In the genomic region with DNA sequence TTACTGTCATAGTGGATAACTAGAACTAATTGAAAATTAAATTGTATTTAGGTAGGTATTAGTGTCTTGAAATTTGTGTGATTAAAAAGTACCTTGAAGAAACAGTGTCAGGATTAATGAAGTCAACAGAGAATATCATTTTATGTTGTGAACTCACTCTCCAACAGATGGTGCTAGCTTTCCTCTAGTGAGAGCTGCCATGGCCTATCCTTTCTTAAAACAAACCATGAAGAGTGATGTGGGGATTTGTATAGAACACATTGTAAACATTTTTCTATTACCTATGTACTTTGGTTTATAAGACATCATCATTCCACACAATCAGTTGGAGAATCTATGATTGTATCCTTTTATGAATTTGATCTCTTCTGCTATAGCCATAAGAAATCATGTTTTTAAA, we compare ENCODE assay signal across 8 cellular contexts. TPM values are rescaled to one million over a fixed set of nuclear protein-coding genes. Genes with fewer than 3 reads are reported as not detected.
A peak's percentile ranks its signal among the peaks of the same experiment; 100 is the strongest.
DNase-seq lines count a peak whose midpoint lies in the region; ATAC-seq, FAIRE-seq and TF ChIP-seq lines count a peak whose summit lies in the region.

No MANE protein-coding gene starts in this region.

- H2AFZ ChIP-seq in PC-9 (no peak overlapping the region), endothelial cell of umbilical vein (ENCODE audit: low read depth, low read length) (no peak overlapping the region), neural progenitor cell (replicated peaks) (no peak overlapping the region)

- intact Hi-C loops in PC-9 (cut with micrococcal nuclease; ENCODE audit: unreplicated experiment): loop anchor here (1.0 to 2.0 kb wide), 3 partner anchors 120 to 247 kb away; no protein-coding TSS in a partner anchor
- intact Hi-C loops in endothelial cell of umbilical vein (cut with micrococcal nuclease): loop anchor here (1.0 to 2.0 kb wide), 4 partner anchors 42 to 246 kb away; a partner anchor contains a TSS

- H3K9ac ChIP-seq in endothelial cell of umbilical vein (replicated peaks; ENCODE audit: extremely low read depth, insufficient read depth, low read length): no peak overlapping the region
- H3K9ac ChIP-seq in neural progenitor cell: no peak overlapping the region

- FAIRE-seq in endothelial cell of umbilical vein (lab: Jason Lieb, UNC): peak; percentile 53

- H3K9me1 ChIP-seq in endothelial cell of umbilical vein (replicated peaks; ENCODE audit: control insufficient read depth, extremely low read depth, insufficient read depth, low read length): no peaks in the 10 kb centered on the region

- H3K4me1 Mint-ChIP-seq in activated naive CD8-positive, alpha-beta T cell treated with anti-CD3 and anti-CD28 coated beads, Interleukin-2, amount 10 ng/mL, durations not matched to agents 7 days and 5 days: peaks cover 4% of the 10 kb centered on the region
- no peaks in the 10 kb centered on the region for H3K4me1 Mint-ChIP-seq in activated naive CD8-positive, alpha-beta T cell treated with anti-CD3 and anti-CD28 coated beads for 36 hours
- peaks cover 10% of the 10 kb centered on the region for H3K4me1 Mint-ChIP-seq in neural progenitor cell

- H3K9me3 ChIP-seq in PC-9 (ENCODE audit: insufficient read depth, low read depth): no peaks in the 10 kb centered on the region
- no peaks in the 10 kb centered on the region for H3K9me3 ChIP-seq in endothelial cell of umbilical vein (replicated peaks; ENCODE audit: control insufficient read depth, insufficient read depth, low read length)
- no peaks in the 10 kb centered on the region for H3K9me3 ChIP-seq in neural progenitor cell (ENCODE audit: low read depth)

- no peaks in the 10 kb centered on the region for H3K36me3 Mint-ChIP-seq in activated naive CD8-positive, alpha-beta T cell treated with anti-CD3 and anti-CD28 coated beads, Interleukin-2, amount 10 ng/mL, durations not matched to agents 7 days and 5 days
- H3K36me3 Mint-ChIP-seq in activated naive CD8-positive, alpha-beta T cell treated with anti-CD3 and anti-CD28 coated beads for 36 hours: no peaks in the 10 kb centered on the region
- peaks cover 6% of the 10 kb centered on the region for H3K36me3 Mint-ChIP-seq in neural progenitor cell

- dilution Hi-C loops in endothelial cell of umbilical vein (cut with MboI; ENCODE audit: extremely low pct_ligation_motif_present, low sequenced_read_pairs): no loop called here

- ATAC-seq in activated naive CD8-positive, alpha-beta T cell treated with anti-CD3 and anti-CD28 coated beads, Interleukin-2, amount 10 ng/mL, durations not matched to agents 7 days and 5 days (ENCODE audit: low read depth): peak; percentile 53
- ATAC-seq in HG03108 (IDR thresholded peaks at IDR 0.05; ENCODE audit: unreplicated experiment): peak; percentile 49
- no peak for ATAC-seq in GM18907 (IDR thresholded peaks at IDR 0.05; ENCODE audit: unreplicated experiment)

- H3K27ac ChIP-seq in PC-9: no peak overlapping the region
- no peak overlapping the region for H3K27ac ChIP-seq in endothelial cell of umbilical vein (ENCODE audit: insufficient read depth, low read depth, low read length)
- H3K27ac ChIP-seq in neural progenitor cell: no peak overlapping the region

- POLR2A ChIA-PET in activated naive CD8-positive, alpha-beta T cell treated with anti-CD3 and anti-CD28 coated beads, Interleukin-2, amount 10 ng/mL, durations not matched to agents 7 days and 5 days (lab: Charles Lee): no interaction called here
- POLR2A ChIA-PET in PC-9 (lab: Charles Lee; ENCODE audit: unreplicated experiment) (no interaction called here), endothelial cell of umbilical vein (lab: Charles Lee) (no interaction called here)

- H3K4me2 ChIP-seq in PC-9: no peak overlapping the region
- H3K4me2 ChIP-seq in endothelial cell of umbilical vein (ENCODE audit: insufficient read depth, low read length): no peak overlapping the region
- H3K4me2 ChIP-seq in neural progenitor cell: no peak overlapping the region

- H3K4me1 ChIP-seq in PC-9 (replicated peaks; ENCODE audit: insufficient read depth) (no peaks in the 10 kb centered on the region), endothelial cell of umbilical vein (ENCODE audit: control insufficient read depth, extremely low read depth, insufficient read depth, low read length) (peaks cover 2% of the 10 kb centered on the region), neural progenitor cell (no peaks in the 10 kb centered on the region)

- no peak overlapping the region for H3K4me3 Mint-ChIP-seq in activated naive CD8-positive, alpha-beta T cell treated with anti-CD3 and anti-CD28 coated beads, Interleukin-2, amount 10 ng/mL, durations not matched to agents 7 days and 5 days
- H3K4me3 Mint-ChIP-seq in activated naive CD8-positive, alpha-beta T cell treated with anti-CD3 and anti-CD28 coated beads for 36 hours: no peak overlapping the region
- H3K4me3 Mint-ChIP-seq in neural progenitor cell: no peak overlapping the region

- peak; percentile 60 for TF ChIP-seq CTCF in PC-9 (conservative IDR thresholded peaks at IDR 0.05)
- peak in 1 of 2 donors; percentile 31 for TF ChIP-seq CTCF in endothelial cell of umbilical vein (IDR thresholded peaks at IDR 0.05; ENCODE audit: extremely low read depth in 1 of 2, insufficient read depth in 1 of 2, low read depth in 1 of 2, low read length in 2 of 2)
- TF ChIP-seq CTCF in neural progenitor cell (IDR thresholded peaks at IDR 0.05): peak; percentile 61

- TF ChIP-seq POLR2A in endothelial cell of umbilical vein (IDR thresholded peaks at IDR 0.05; ENCODE audit: low read depth, low read length): no peak

- H3K27me3 Mint-ChIP-seq in activated naive CD8-positive, alpha-beta T cell treated with anti-CD3 and anti-CD28 coated beads, Interleukin-2, amount 10 ng/mL, durations not matched to agents 7 days and 5 days: peaks cover 15% of the 10 kb centered on the region
- H3K27me3 Mint-ChIP-seq in activated naive CD8-positive, alpha-beta T cell treated with anti-CD3 and anti-CD28 coated beads for 36 hours: peaks cover 4% of the 10 kb centered on the region
- peaks cover 6% of the 10 kb centered on the region for H3K27me3 Mint-ChIP-seq in neural progenitor cell (ENCODE audit: insufficient read depth, low read depth)

- H3K27ac Mint-ChIP-seq in activated naive CD8-positive, alpha-beta T cell treated with anti-CD3 and anti-CD28 coated beads, Interleukin-2, amount 10 ng/mL, durations not matched to agents 7 days and 5 days: no peak overlapping the region
- no peak overlapping the region for H3K27ac Mint-ChIP-seq in activated naive CD8-positive, alpha-beta T cell treated with anti-CD3 and anti-CD28 coated beads for 36 hours
- no peak overlapping the region for H3K27ac Mint-ChIP-seq in neural progenitor cell

- no peak for DNase-seq in activated naive CD8-positive, alpha-beta T cell treated with anti-CD3 and anti-CD28 coated beads, Interleukin-2, amount 10 ng/mL, durations not matched to agents 7 days and 5 days
- DNase-seq in activated naive CD8-positive, alpha-beta T cell treated with anti-CD3 and anti-CD28 coated beads for 36 hours: no peak
- DNase-seq in PC-9 (peak in 1 of 2 experiments; percentile 45), endothelial cell of umbilical vein (ENCODE audit: low read depth, low spot score) (peak; percentile 52), neural progenitor cell (ENCODE audit: low spot score) (peak; percentile 38), islet precursor cell (no peak)

- H3K79me2 ChIP-seq in PC-9 (ENCODE audit: low read depth) (no peaks in the 10 kb centered on the region), endothelial cell of umbilical vein (ENCODE audit: control insufficient read depth, insufficient read depth, low read length) (no peaks in the 10 kb centered on the region), neural progenitor cell (ENCODE audit: low read depth) (no peaks in the 10 kb centered on the region)

- H3F3A ChIP-seq in PC-9 (ENCODE audit: insufficient read depth, low read depth): no peaks in the 10 kb centered on the region
- H3F3A ChIP-seq in neural progenitor cell (ENCODE audit: low read depth): no peaks in the 10 kb centered on the region

- no peak overlapping the region for H3K4me3 ChIP-seq in PC-9
- no peak overlapping the region for H3K4me3 ChIP-seq in endothelial cell of umbilical vein (replicated peaks in 1 of 3; ENCODE audit: insufficient read depth in 1 of 3, low read depth in 1 of 3, low read length in 3 of 3)
- H3K4me3 ChIP-seq in neural progenitor cell: no peak overlapping the region

- no peaks in the 10 kb centered on the region for H3K9me3 Mint-ChIP-seq in activated naive CD8-positive, alpha-beta T cell treated with anti-CD3 and anti-CD28 coated beads, Interleukin-2, amount 10 ng/mL, durations not matched to agents 7 days and 5 days
- peaks cover 5% of the 10 kb centered on the region for H3K9me3 Mint-ChIP-seq in activated naive CD8-positive, alpha-beta T cell treated with anti-CD3 and anti-CD28 coated beads for 36 hours
- peaks cover 8% of the 10 kb centered on the region for H3K9me3 Mint-ChIP-seq in neural progenitor cell

- no peaks in the 10 kb centered on the region for H3K36me3 ChIP-seq in PC-9 (ENCODE audit: low read depth)
- H3K36me3 ChIP-seq in endothelial cell of umbilical vein (ENCODE audit: control insufficient read depth in 2 of 2, extremely low read depth in 1 of 2, insufficient read depth in 2 of 2, low read length in 2 of 2): no peaks in the 10 kb centered on the region
- H3K36me3 ChIP-seq in neural progenitor cell: no peaks in the 10 kb centered on the region

- H4K20me1 ChIP-seq in PC-9 (ENCODE audit: insufficient read depth) (no peaks in the 10 kb centered on the region), endothelial cell of umbilical vein (replicated peaks; ENCODE audit: control insufficient read depth, extremely low read depth, insufficient read depth, low read length) (no peaks in the 10 kb centered on the region), neural progenitor cell (ENCODE audit: low read depth) (no peaks in the 10 kb centered on the region)

- no peaks in the 10 kb centered on the region for H3K9me2 ChIP-seq in PC-9 (ENCODE audit: insufficient read depth)

- CTCF ChIA-PET in PC-9 (lab: Charles Lee) (no interaction called here), endothelial cell of umbilical vein (lab: Charles Lee) (interaction anchor here (1.0 to 5.0 kb wide), 14 partner anchors 10 to 300 kb away, joined by 3 to 49 read pairs (median 4); a partner anchor contains a TSS)

- H3K27me3 ChIP-seq in PC-9 (ENCODE audit: insufficient read depth, low read depth) (no peaks in the 10 kb centered on the region), endothelial cell of umbilical vein (ENCODE audit: control insufficient read depth in 2 of 2, insufficient read depth in 2 of 2, low read length in 2 of 2) (peaks cover 6 to 18% of the 10 kb centered on the region in 2 experiments), neural progenitor cell (peaks cover 12% of the 10 kb centered on the region)

- BruUV-seq in PC-9 (replicated peaks; lab: Mats Ljungman, UMichigan) (no TSS peak), endothelial cell of umbilical vein (replicated peaks; lab: Mats Ljungman, UMichigan) (no TSS peak)

RNA-seq across cellular contexts. Expression of a gene that starts 4.8 kb away (rescaled TPM):
- total RNA-seq in activated naive CD8-positive, alpha-beta T cell treated with anti-CD3 and anti-CD28 coated beads, Interleukin-2, amount 10 ng/mL, durations not matched to agents 7 days and 5 days: not detected
- total RNA-seq in activated naive CD8-positive, alpha-beta T cell treated with anti-CD3 and anti-CD28 coated beads for 36 hours: under 1 TPM; 0.74 to 0.78 TPM
- total RNA-seq in PC-9 (2021) (not detected in 2 replicates), endothelial cell of umbilical vein (0.18 TPM in 1 of 2 replicates, not detected in the other), neural progenitor cell (ENCODE audit: low replicate concordance) (19.2 and 23.2 TPM in 2 replicates)
- polyA plus RNA-seq in endothelial cell of umbilical vein: 0.06 and 0.07 TPM in 2 replicates
- polyA plus RNA-seq in endothelial cell of umbilical vein (2011; cell fraction: cytosol; rRNA removed): 0.09 and 0.11 TPM in 2 replicates
- 0.16 and 0.21 TPM in 2 replicates for polyA plus RNA-seq in endothelial cell of umbilical vein (2011; cell fraction: nucleus; rRNA removed)
- polyA plus RNA-seq in endothelial cell of umbilical vein (2012): 0.05 TPM in 1 of 2 replicates, not detected in the other
- polyA minus RNA-seq in endothelial cell of umbilical vein: 0.47 TPM in 1 of 2 replicates, not detected in the other
- polyA minus RNA-seq in endothelial cell of umbilical vein (2011; cell fraction: cytosol; rRNA and poly(A)+ RNA removed): not detected
- 0.34 TPM in 1 of 2 replicates, not detected in the other for polyA minus RNA-seq in endothelial cell of umbilical vein (2011; cell fraction: nucleus; rRNA and poly(A)+ RNA removed)

RNA-seq across cellular contexts. Expression of a gene that starts 23.2 kb away (rescaled TPM):
- 10 to 100 TPM; 18.9 to 20.6 TPM for total RNA-seq in activated naive CD8-positive, alpha-beta T cell treated with anti-CD3 and anti-CD28 coated beads, Interleukin-2, amount 10 ng/mL, durations not matched to agents 7 days and 5 days
- 10 to 100 TPM; 27.5 to 28.1 TPM for total RNA-seq in activated naive CD8-positive, alpha-beta T cell treated with anti-CD3 and anti-CD28 coated beads for 36 hours
- total RNA-seq in PC-9 (2021): 21.9 and 28.8 TPM in 2 replicates
- total RNA-seq in endothelial cell of umbilical vein: 8.3 and 10.9 TPM in 2 replicates
- 2.9 and 3.0 TPM in 2 replicates for polyA plus RNA-seq in endothelial cell of umbilical vein
- polyA plus RNA-seq in endothelial cell of umbilical vein (2011; cell fraction: cytosol; rRNA removed): 2.8 and 3.1 TPM in 2 replicates
- 4.8 and 6.1 TPM in 2 replicates for polyA plus RNA-seq in endothelial cell of umbilical vein (2011; cell fraction: nucleus; rRNA removed)
- 4.2 and 6.3 TPM in 2 replicates for polyA plus RNA-seq in endothelial cell of umbilical vein (2012)
- polyA minus RNA-seq in endothelial cell of umbilical vein: 3.2 and 3.6 TPM in 2 replicates
- 22.6 TPM for polyA minus RNA-seq in endothelial cell of umbilical vein (2011; cell fraction: cytosol; rRNA and poly(A)+ RNA removed)
- 3.6 and 3.8 TPM in 2 replicates for polyA minus RNA-seq in endothelial cell of umbilical vein (2011; cell fraction: nucleus; rRNA and poly(A)+ RNA removed)
- total RNA-seq in neural progenitor cell (ENCODE audit: low replicate concordance): 19.4 and 27.6 TPM in 2 replicates

RNA-seq across cellular contexts. Expression of a gene that starts 42.1 kb away (rescaled TPM):
- total RNA-seq in activated naive CD8-positive, alpha-beta T cell treated with anti-CD3 and anti-CD28 coated beads, Interleukin-2, amount 10 ng/mL, durations not matched to agents 7 days and 5 days: 100 to 1,000 TPM; 233 to 264 TPM
- 10 to 100 TPM; 81.3 to 84.5 TPM for total RNA-seq in activated naive CD8-positive, alpha-beta T cell treated with anti-CD3 and anti-CD28 coated beads for 36 hours
- total RNA-seq in PC-9 (2021) (58.3 and 66.9 TPM in 2 replicates), endothelial cell of umbilical vein (87.9 and 88.4 TPM in 2 replicates), neural progenitor cell (ENCODE audit: low replicate concordance) (140 and 236 TPM in 2 replicates)
- polyA plus RNA-seq in endothelial cell of umbilical vein: 7.1 and 9.6 TPM in 2 replicates
- 10.7 and 12.0 TPM in 2 replicates for polyA plus RNA-seq in endothelial cell of umbilical vein (2011; cell fraction: cytosol; rRNA removed)
- polyA plus RNA-seq in endothelial cell of umbilical vein (2011; cell fraction: nucleus; rRNA removed): 22.1 and 26.1 TPM in 2 replicates
- polyA plus RNA-seq in endothelial cell of umbilical vein (2012): 41.6 and 42.0 TPM in 2 replicates
- polyA minus RNA-seq in endothelial cell of umbilical vein: 17.3 and 27.8 TPM in 2 replicates
- polyA minus RNA-seq in endothelial cell of umbilical vein (2011; cell fraction: cytosol; rRNA and poly(A)+ RNA removed): 30.8 TPM
- polyA minus RNA-seq in endothelial cell of umbilical vein (2011; cell fraction: nucleus; rRNA and poly(A)+ RNA removed): 45.5 and 55.9 TPM in 2 replicates

Comparison
In these comparisons a context has a peak if more than half of its experiments do, and no peak if none do; other contexts are left out.
1. DNase-seq: peak in endothelial cell of umbilical vein (single experiment) and neural progenitor cell (single experiment); none in activated naive CD8-positive, alpha-beta T cell treated with anti-CD3 and anti-CD28 coated beads, Interleukin-2, amount 10 ng/mL, durations not matched to agents 7 days and 5 days (single experiment), activated naive CD8-positive, alpha-beta T cell treated with anti-CD3 and anti-CD28 coated beads for 36 hours (single experiment) and islet precursor cell (single experiment).
2. RNA of a gene that starts 4.8 kb away (total RNA-seq): 19.2 to 23.2 TPM in neural progenitor cell; 0.74 to 0.78 TPM in activated naive CD8-positive, alpha-beta T cell treated with anti-CD3 and anti-CD28 coated beads for 36 hours, 0.18 TPM in endothelial cell of umbilical vein, not detected in activated naive CD8-positive, alpha-beta T cell treated with anti-CD3 and anti-CD28 coated beads, Interleukin-2, amount 10 ng/mL, durations not matched to agents 7 days and 5 days and not detected in PC-9; every median in the first group is over 10 times any median in the second.